ENCODE assay signal across 9 cellular contexts in the genomic region with DNA sequence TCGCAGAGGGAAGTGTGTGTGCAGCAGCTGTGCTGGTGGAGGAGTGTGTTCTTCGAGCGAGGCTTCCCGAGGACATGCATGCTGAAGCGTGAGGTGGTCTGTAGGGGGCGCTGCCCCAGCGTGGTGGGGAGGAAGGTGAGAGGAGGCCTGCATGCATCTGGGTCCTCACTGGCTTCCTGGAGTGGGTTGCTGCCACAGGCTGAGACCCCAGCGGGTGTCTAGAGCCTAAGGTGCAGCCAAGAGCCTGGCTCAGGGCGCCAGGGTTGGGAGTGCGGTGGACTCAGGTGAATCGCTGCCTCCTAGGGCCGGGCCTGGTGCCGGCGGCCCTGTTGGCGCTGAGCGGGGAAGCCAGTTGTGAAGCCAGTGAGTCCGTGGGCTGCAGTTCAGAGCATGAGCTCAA. TPM values are rescaled to one million over a fixed set of nuclear protein-coding genes. Genes with fewer than 3 reads are reported as not detected.
DNase-seq lines count a peak whose midpoint lies in the region; ATAC-seq and TF ChIP-seq lines count a peak whose summit lies in the region.
"Had no signal": no experiment of that assay in that cellular context is flagged by ENCODE, and none has a peak within 500 bp of the region (broad histone marks: within the 10 kb centered on the region; RNA-seq: fewer than 3 reads in every experiment).

No MANE protein-coding gene starts in this region.

- H3K23ac ChIP-seq in H9 (ENCODE audit: insufficient read length, low read depth, low read length) = no peak overlapping the region

- CTCF ChIA-PET in mammary epithelial cell (lab: Charles Lee; ENCODE audit: low non-redundant PET) = no interaction called here

- H3K27ac Mint-ChIP-seq in H9 = peak overlapping the region in 1 of 3 experiments; percentile 72; a peak in 2 of 7 replicates

- H2BK15ac ChIP-seq in H9 (ENCODE audit: low read depth, low read length) = no peak overlapping the region

- H3K9me3 Mint-ChIP-seq in H9 = no peaks in the 10 kb centered on the region; a peak in 1 of 5 replicates

- H3K4ac ChIP-seq in H9 (ENCODE audit: low read depth, low read length) = no peak overlapping the region

- no peak overlapping the region for H3K4me2 ChIP-seq in H9 (ENCODE audit: insufficient read depth, insufficient read length, low read length)
- no peak overlapping the region for H3K4me2 ChIP-seq in mammary epithelial cell (ENCODE audit: insufficient read depth, low read depth, low read length)

- no peak overlapping the region for H3K4me3 Mint-ChIP-seq in H9

- H3K79me2 ChIP-seq in H9 (ENCODE audit: insufficient read depth, low read length) (no peaks in the 10 kb centered on the region), mammary epithelial cell (ENCODE audit: insufficient read depth, low read length) (no peaks in the 10 kb centered on the region)

- whole genome bisulfite sequencing in H9 (ENCODE audit: extremely low coverage, insufficient read length, low lambda C conversion rate) = no CpG with 5 or more reads among the region's 17 CpGs
- 82% methylated on average over 15 of the region's 17 CpGs for WGBS in mammary epithelial cell (ENCODE audit: low coverage, missing lambda C conversion rate)

- no peaks in the 10 kb centered on the region for H3K27me3 Mint-ChIP-seq in H9 (ENCODE audit: low read depth)

- H3K4me1 ChIP-seq in H9 (ENCODE audit: insufficient read depth, low read length) (no peaks in the 10 kb centered on the region), mammary epithelial cell (ENCODE audit: insufficient read depth, low read length) (no peaks in the 10 kb centered on the region)

- H3K27me3 ChIP-seq in H9 (ENCODE audit: insufficient read depth, low read length) (no peaks in the 10 kb centered on the region), mammary epithelial cell (ENCODE audit: insufficient read depth, low read length) (no peaks in the 10 kb centered on the region)

- no peak overlapping the region for H2BK12ac ChIP-seq in H9 (ENCODE audit: insufficient read length, low read depth, low read length)

- H3K27ac ChIP-seq in 22Rv1 (no peak overlapping the region), H9 (ENCODE audit: insufficient read length, low read depth, low read length) (no peak overlapping the region), mammary epithelial cell (ENCODE audit: insufficient read depth, low read depth, low read length) (no peak overlapping the region)

- DNase-seq in H9 = peak; percentile 71
- no peak for DNase-seq in mammary epithelial cell
- no peak for DNase-seq in GDM1 (lab: John Stamatoyannopoulos, UW)
- no peak for DNase-seq in NCI-H1436 treated with DMSO at 0.1 percent for 48 hours (lab: John Stamatoyannopoulos, UW)
- DNase-seq: activated CD8-positive, alpha-beta memory T cell treated with anti-CD3 and anti-CD28 coated beads, Interleukin-2, amount 50 U/mL, for 4 hours; NCI-H345 had no signal

- H3K4me3 ChIP-seq in mammary epithelial cell (replicated peaks in 1 of 3; ENCODE audit: insufficient read depth in 1 of 3, low read depth in 2 of 3, low read length in 3 of 3) = no peak overlapping the region

- H3T11ph ChIP-seq in H9 (ENCODE audit: low read length) = no peak overlapping the region

- H4K5ac ChIP-seq in H9 (ENCODE audit: insufficient read length, low read depth, low read length) = no peak overlapping the region

- H4K20me1 ChIP-seq in H9 (ENCODE audit: control insufficient read depth, insufficient read depth, insufficient read length) = peaks cover 2% of the 10 kb centered on the region
- H4K20me1 ChIP-seq in mammary epithelial cell (ENCODE audit: insufficient read depth, low read length) = no peaks in the 10 kb centered on the region

- BruUV-seq in mammary epithelial cell (replicated peaks; lab: Mats Ljungman, UMichigan) = no TSS peak

- dilution Hi-C loops in mammary epithelial cell (cut with HindIII; ENCODE audit: low sequenced_read_pairs) = no loop called here

- no peak overlapping the region for H4K91ac ChIP-seq in H9 (ENCODE audit: insufficient read length, low read depth, low read length)

- TF ChIP-seq CTCF in 22Rv1 (IDR thresholded peaks at IDR 0.05) (peak; percentile 57), H9 (conservative IDR thresholded peaks at IDR 0.05) (peak; percentile 78), mammary epithelial cell (conservative IDR thresholded peaks at IDR 0.05 in 1 of 2, IDR thresholded peaks at IDR 0.05 in 1 of 2; ENCODE audit: extremely low read depth in 1 of 2, insufficient read depth in 1 of 2, low read depth in 1 of 2, low read length in 2 of 2) (peak; percentile 30 to 37)

- H3K9me3 ChIP-seq in H9 (ENCODE audit: control insufficient read depth, low read depth, low read length) (no peaks in the 10 kb centered on the region), mammary epithelial cell (replicated peaks; ENCODE audit: insufficient read depth, low read length) (no peaks in the 10 kb centered on the region)

- peaks cover 16% of the 10 kb centered on the region for H3K36me3 ChIP-seq in mammary epithelial cell (ENCODE audit: insufficient read depth, low read length)

- peaks cover 52 to 82% (median 74%) of the 10 kb centered on the region in 3 experiments for H3K36me3 Mint-ChIP-seq in H9 (ENCODE audit: insufficient read depth in 1 of 3, low read depth in 3 of 3)

- in situ Hi-C loops in mammary epithelial cell (cut with MboI; ENCODE audit: low sequenced_read_pairs in 2 of 2) = loop anchor here (25.0 kb wide), 4 partner anchors 160 to 885 kb away; a partner anchor contains a TSS

- no peak overlapping the region for H4K8ac ChIP-seq in H9 (replicated peaks; ENCODE audit: insufficient read length, low read depth, low read length)

- H3K56ac ChIP-seq in H9 (ENCODE audit: insufficient read length, low read depth, low read length) = no peak overlapping the region

- H3K79me1 ChIP-seq in H9 (ENCODE audit: insufficient read depth, low read depth, low read length, poor library complexity, severe bottlenecking) = no peaks in the 10 kb centered on the region

- no peaks in the 10 kb centered on the region for H3K23me2 ChIP-seq in H9 (ENCODE audit: insufficient read length, low read depth, low read length, poor library complexity, severe bottlenecking)

- no peak overlapping the region for H2BK20ac ChIP-seq in H9 (ENCODE audit: low read depth, low read length, poor library complexity, severe bottlenecking)

- H3K9ac ChIP-seq in H9 (ENCODE audit: extremely low read depth, insufficient read length, low read length) = no peak overlapping the region
- no peak overlapping the region for H3K9ac ChIP-seq in mammary epithelial cell (ENCODE audit: insufficient read depth, low read length)

- no peak overlapping the region for H2BK5ac ChIP-seq in H9 (ENCODE audit: insufficient read length, low read length)

- intact Hi-C loops in mammary epithelial cell (cut with micrococcal nuclease) = no loop called here

- no peak overlapping the region for H3K18ac ChIP-seq in H9 (ENCODE audit: insufficient read length, low read depth, low read length)

- no peak overlapping the region for H2BK120ac ChIP-seq in H9 (ENCODE audit: low read depth, low read length, poor library complexity, severe bottlenecking)

- H3K14ac ChIP-seq in H9 (ENCODE audit: insufficient read depth, low read length) = no peak overlapping the region

- no peak overlapping the region for H2AK5ac ChIP-seq in H9 (ENCODE audit: insufficient read length, low read length)

- no peak for ATAC-seq in HG03135 (IDR thresholded peaks at IDR 0.05; ENCODE audit: unreplicated experiment)

- no peaks in the 10 kb centered on the region for H3K4me1 Mint-ChIP-seq in H9

- H2AFZ ChIP-seq in H9 (ENCODE audit: low read length) (no peak overlapping the region), mammary epithelial cell (ENCODE audit: low read depth, low read length) (no peak overlapping the region)

RNA-seq across cellular contexts. Expression of a gene that starts 7.5 kb away (rescaled TPM):
- total RNA-seq in H9 (2021) (5.5 and 7.5 TPM in 2 replicates), mammary epithelial cell (1 to 10 TPM; 3.8 to 3.9 TPM)
- 3.3 TPM for polyA plus RNA-seq in mammary epithelial cell
- polyA minus RNA-seq in mammary epithelial cell = 1.1 TPM

RNA-seq across cellular contexts. Expression of a gene that starts 19.9 kb away (rescaled TPM):
- total RNA-seq in H9 (2021) (36.9 and 37.0 TPM in 2 replicates), mammary epithelial cell (10 to 100 TPM in 1 of 2 donors, 1 to 10 TPM in 1; 8.5 to 14.8 TPM)
- 2.6 TPM for polyA plus RNA-seq in mammary epithelial cell
- polyA minus RNA-seq in mammary epithelial cell = 10.4 TPM

RNA-seq across cellular contexts. Expression of a gene that starts 28.6 kb away (rescaled TPM):
- total RNA-seq in H9 (2021) (6.1 and 6.9 TPM in 2 replicates), mammary epithelial cell (10 to 100 TPM; 31.7 to 37.2 TPM)
- polyA plus RNA-seq in mammary epithelial cell = 31.2 TPM
- 29.5 TPM for polyA minus RNA-seq in mammary epithelial cell

RNA-seq across cellular contexts. Expression of a gene that starts 32.9 kb away (rescaled TPM):
- total RNA-seq in H9 (2021) (9.7 and 11.0 TPM in 2 replicates), mammary epithelial cell (1 to 10 TPM in 1 of 2 donors, under 1 TPM in 1; 0.33 to 1.1 TPM)
- polyA plus RNA-seq in mammary epithelial cell = 0.80 TPM
- 0.16 TPM for polyA minus RNA-seq in mammary epithelial cell
- total RNA-seq: skeletal muscle tissue had no signal

RNA-seq across cellular contexts. Expression of a gene that starts 54.1 kb away (rescaled TPM):
- total RNA-seq in H9 (2021) (66.8 and 68.0 TPM in 2 replicates), mammary epithelial cell (10 to 100 TPM; 18.5 to 24.9 TPM)
- 8.4 TPM for polyA plus RNA-seq in mammary epithelial cell
- polyA minus RNA-seq in mammary epithelial cell = 28.9 TPM
